Comparison of ENCODE assay signal across 29 cellular contexts in genomic region chr1:11080931-11081330, GRCh38. TPM values are rescaled to one million over a fixed set of nuclear protein-coding genes. Genes with fewer than 3 reads are reported as not detected.
DNase-seq lines count a peak whose midpoint lies in the region; ATAC-seq and TF ChIP-seq lines count a peak whose summit lies in the region.
"Had no signal": no experiment of that assay in that cellular context is flagged by ENCODE, and none has a peak within 500 bp of the region (broad histone marks: within the 10 kb centered on the region; RNA-seq: fewer than 3 reads in every experiment).

No MANE protein-coding gene starts in this region.

- H3K4me2 ChIP-seq in neuronal stem cell (ENCODE audit: insufficient read depth, low read length, poor library complexity, severe bottlenecking) = no peak overlapping the region
- H3K4me2 ChIP-seq: A549; BLaER1 treated with 17β-estradiol and CSF1 and Interleukin-3, amounts not matched to agents 10 nM and 100 nM had no signal

- no peak overlapping the region for H3K23ac ChIP-seq in neuronal stem cell (ENCODE audit: low read depth, low read length, poor library complexity)

- H3K79me1 ChIP-seq in neuronal stem cell (ENCODE audit: low read depth, low read length) = peaks cover 4% of the 10 kb centered on the region

- intact Hi-C loops in testis (cut with DNase I; ENCODE audit: low total_unique reads) = no loop called here

- H3K4me1 Mint-ChIP-seq in HFFc6 (ENCODE audit: low read depth) (peaks cover 19% of the 10 kb centered on the region), type B pancreatic cell (ENCODE audit: unreplicated experiment) (no peaks in the 10 kb centered on the region)
- H3K4me1 Mint-ChIP-seq in activated T-helper 17 cell treated with anti-CD3 and anti-CD28 coated beads, Interleukin-2, amount 50 U/mL, for 72 hours = no peaks in the 10 kb centered on the region
- H3K4me1 Mint-ChIP-seq: H9 had no signal

- H3K27ac ChIP-seq in neuronal stem cell (replicated peaks; ENCODE audit: low read length) (no peak overlapping the region), testis (no peak overlapping the region)
- H3K27ac ChIP-seq: A549; BLaER1 treated with 17β-estradiol and CSF1 and Interleukin-3, amounts not matched to agents 10 nM and 100 nM; GM23248; SK-N-MC had no signal

- H2BK5ac ChIP-seq in neuronal stem cell (ENCODE audit: low read length) = no peak overlapping the region

- H2BK15ac ChIP-seq in neuronal stem cell (ENCODE audit: low read length) = no peak overlapping the region

- H3K4me3 ChIP-seq in neuronal stem cell (ENCODE audit: low read length in 2 of 2) (no peak overlapping the region), testis (no peak overlapping the region)
- H3K4me3 ChIP-seq: A549; BLaER1 treated with 17β-estradiol and CSF1 and Interleukin-3, amounts not matched to agents 10 nM and 100 nM; GM12878; GM23248; SK-N-MC had no signal

- DNase-seq in HFFc6 = no peak
- no peak for DNase-seq in neuronal stem cell (ENCODE audit: low spot score)
- no peak for DNase-seq in type B pancreatic cell (ENCODE audit: extremely low spot score, unreplicated experiment)
- no peak for DNase-seq in COLO668 (lab: John Stamatoyannopoulos, UW; ENCODE audit: unreplicated experiment)
- DNase-seq in testis = no peak
- DNase-seq: AML-193; Caco-2; CD4-positive, alpha-beta memory T cell; EL; GDM1; H9; Karpas-422; NCI-H1092 treated with DMSO at 0.1 percent for 48 hours; NCI-H1436; NCI-H187; NCI-H2081 treated with DMSO at 0.1 percent for 48 hours; NCI-H446; NCI-H524 treated with DMSO at 0.1 percent for 48 hours; NCI-H774; SIG-M5 had no signal

- H3K27ac Mint-ChIP-seq in HFFc6 (peak overlapping the region; percentile 27; the same call in 1 of the 2 replicates), type B pancreatic cell (peak overlapping the region; percentile 52)
- peak overlapping the region; percentile 28 for H3K27ac Mint-ChIP-seq in activated T-helper 17 cell treated with anti-CD3 and anti-CD28 coated beads, Interleukin-2, amount 50 U/mL, for 72 hours
- H3K27ac Mint-ChIP-seq: H9 had no signal

- H3K9me3 Mint-ChIP-seq in HFFc6 = no peaks in the 10 kb centered on the region
- no peaks in the 10 kb centered on the region for H3K9me3 Mint-ChIP-seq in activated T-helper 17 cell treated with anti-CD3 and anti-CD28 coated beads, Interleukin-2, amount 50 U/mL, for 72 hours
- H3K9me3 Mint-ChIP-seq in type B pancreatic cell = no peaks in the 10 kb centered on the region
- H3K9me3 Mint-ChIP-seq: CD4-positive, alpha-beta memory T cell; H9 had no signal

- TF ChIP-seq POLR2A in testis (IDR thresholded peaks at IDR 0.05) = no peak

- H2AK5ac ChIP-seq in neuronal stem cell (ENCODE audit: low read depth, low read length) = no peak overlapping the region

- H4K8ac ChIP-seq in neuronal stem cell (ENCODE audit: low read depth, low read length) = no peak overlapping the region

- H4K91ac ChIP-seq in neuronal stem cell (ENCODE audit: low read depth, low read length, poor library complexity) = no peak overlapping the region

- H2BK120ac ChIP-seq in neuronal stem cell (ENCODE audit: low read depth, low read length) = no peak overlapping the region

- no peak overlapping the region for H3K14ac ChIP-seq in neuronal stem cell (ENCODE audit: low read length)

- no CpG with 5 or more reads among the region's 12 CpGs for WGBS in neuronal stem cell (ENCODE audit: extremely low coverage in 2 of 2, insufficient read length in 2 of 2, insufficient replicate concordance in 1 of 2), 2 donors
- WGBS in testis, 2 donors = 84 to 94% methylated on average over 12 of the region's 12 CpGs

- H3K9ac ChIP-seq in neuronal stem cell (ENCODE audit: low read depth, low read length, poor library complexity) = peak overlapping the region; percentile 77
- H3K9ac ChIP-seq: BLaER1 treated with 17β-estradiol and CSF1 and Interleukin-3, amounts not matched to agents 10 nM and 100 nM; GM23248 had no signal

- H3K4ac ChIP-seq in neuronal stem cell (ENCODE audit: low read length) = no peak overlapping the region

- TF ChIP-seq CTCF in HFFc6 (IDR thresholded peaks at IDR 0.05) = no peak
- no peak for TF ChIP-seq CTCF in type B pancreatic cell (conservative IDR thresholded peaks at IDR 0.05)
- no peak for TF ChIP-seq CTCF in testis (IDR thresholded peaks at IDR 0.05)

- H3K27me3 ChIP-seq in neuronal stem cell (ENCODE audit: control insufficient read depth in 3 of 3, insufficient read depth in 3 of 3, low read depth in 1 of 3, low read length in 3 of 3) (no peaks in the 10 kb centered on the region), testis (no peaks in the 10 kb centered on the region)
- H3K27me3 ChIP-seq: BLaER1 treated with 17β-estradiol and CSF1 and Interleukin-3, amounts not matched to agents 10 nM and 100 nM had no signal

- H3K4me1 ChIP-seq in neuronal stem cell (ENCODE audit: control insufficient read depth in 2 of 2, insufficient read depth in 1 of 2, low read depth in 1 of 2, low read length in 2 of 2) = no peaks in the 10 kb centered on the region
- no peaks in the 10 kb centered on the region for H3K4me1 ChIP-seq in testis
- H3K4me1 ChIP-seq: A549; BLaER1 treated with 17β-estradiol and CSF1 and Interleukin-3, amounts not matched to agents 10 nM and 100 nM; Caco-2 had no signal

- H2AFZ ChIP-seq in neuronal stem cell (ENCODE audit: low read length) = no peak overlapping the region
- H2AFZ ChIP-seq: GM23248 had no signal

- H3K27me3 Mint-ChIP-seq in HFFc6 (ENCODE audit: insufficient read depth) (no peaks in the 10 kb centered on the region), type B pancreatic cell (no peaks in the 10 kb centered on the region)
- no peaks in the 10 kb centered on the region for H3K27me3 Mint-ChIP-seq in activated T-helper 17 cell treated with anti-CD3 and anti-CD28 coated beads, Interleukin-2, amount 50 U/mL, for 72 hours
- H3K27me3 Mint-ChIP-seq: CD4-positive, alpha-beta memory T cell had no signal

- H3K36me3 ChIP-seq in neuronal stem cell (replicated peaks in 1 of 2; ENCODE audit: control insufficient read depth in 2 of 2, insufficient read depth in 2 of 2, low read length in 2 of 2) (peaks cover 42 to 71% of the 10 kb centered on the region in 2 donors), testis (ENCODE audit: low read depth, missing control alignments) (no peaks in the 10 kb centered on the region)

- no peak for ATAC-seq in activated T-helper 17 cell treated with anti-CD3 and anti-CD28 coated beads, Interleukin-2, amount 50 U/mL, for 72 hours (replicated peaks)
- ATAC-seq in GM18867 (IDR thresholded peaks at IDR 0.05; ENCODE audit: unreplicated experiment) = no peak
- ATAC-seq: A549, GM12878, HepG2 had no signal

- H3K36me3 Mint-ChIP-seq in HFFc6 (ENCODE audit: low read depth) (peaks cover 47% of the 10 kb centered on the region), type B pancreatic cell (peaks cover 27% of the 10 kb centered on the region)
- peaks cover 95% of the 10 kb centered on the region for H3K36me3 Mint-ChIP-seq in activated T-helper 17 cell treated with anti-CD3 and anti-CD28 coated beads, Interleukin-2, amount 50 U/mL, for 72 hours (ENCODE audit: low read depth)

- no peak overlapping the region for H3K4me3 Mint-ChIP-seq in HFFc6
- H3K4me3 Mint-ChIP-seq in activated T-helper 17 cell treated with anti-CD3 and anti-CD28 coated beads, Interleukin-2, amount 50 U/mL, for 72 hours = no peak overlapping the region
- no peak overlapping the region for H3K4me3 Mint-ChIP-seq in type B pancreatic cell
- H3K4me3 Mint-ChIP-seq: CD4-positive, alpha-beta memory T cell; H9 had no signal

- H3K18ac ChIP-seq in neuronal stem cell (ENCODE audit: low read length) = no peak overlapping the region

- H3K9me3 ChIP-seq in neuronal stem cell (replicated peaks in 1 of 2; ENCODE audit: control insufficient read depth in 2 of 2, insufficient read depth in 1 of 2, low read depth in 1 of 2, low read length in 2 of 2) (no peaks in the 10 kb centered on the region), testis (no peaks in the 10 kb centered on the region)
- H3K9me3 ChIP-seq: A549; BLaER1 treated with 17β-estradiol and CSF1 and Interleukin-3, amounts not matched to agents 10 nM and 100 nM; Caco-2 had no signal

- H2BK12ac ChIP-seq in neuronal stem cell (ENCODE audit: low read length) = no peak overlapping the region

RNA-seq across cellular contexts. Expression of gene EXOSC10, which starts 18.7 kb away (rescaled TPM):
- 10 to 100 TPM; 40.1 to 49.4 (median 47.5) TPM for total RNA-seq in HFFc6 (2021; fragmentation: NEBNext Ultra II Directional; extraction: Animal tissue kit (Norgen Biotek cat#: 25700))
- total RNA-seq in activated T-helper 17 cell treated with anti-CD3 and anti-CD28 coated beads, Interleukin-2, amount 50 U/mL, for 72 hours = 100 to 1,000 TPM in 1 of 2 donors, 10 to 100 TPM in 1; 69.0 to 102 TPM
- polyA plus RNA-seq in neuronal stem cell (2013, experiment 1 of 2) = 55.5 TPM
- polyA plus RNA-seq in neuronal stem cell (2013, experiment 2 of 2) = 55.9 TPM
- total RNA-seq in type B pancreatic cell (ENCODE audit: low replicate concordance) (63.5 and 81.8 TPM in 2 replicates), testis (10 to 100 TPM; 78.4 to 78.8 TPM)
- 67.5 TPM for polyA plus RNA-seq in testis (ENCODE audit: insufficient read depth, low read depth, low replicate concordance)

RNA-seq across cellular contexts. Expression of gene SRM, which starts 21.1 kb away (rescaled TPM):
- total RNA-seq in HFFc6 (2021; fragmentation: NEBNext Ultra II Directional; extraction: Animal tissue kit (Norgen Biotek cat#: 25700)) = 100 to 1,000 TPM; 262 to 308 (median 295) TPM
- total RNA-seq in activated T-helper 17 cell treated with anti-CD3 and anti-CD28 coated beads, Interleukin-2, amount 50 U/mL, for 72 hours = 100 to 1,000 TPM in 1 of 2 donors, 10 to 100 TPM in 1; 83.9 to 225 TPM
- 135 TPM for polyA plus RNA-seq in neuronal stem cell (2013, experiment 1 of 2)
- 132 TPM for polyA plus RNA-seq in neuronal stem cell (2013, experiment 2 of 2)
- total RNA-seq in type B pancreatic cell (ENCODE audit: low replicate concordance) (61.5 and 92.6 TPM in 2 replicates), testis (10 to 100 TPM; 61.4 to 78.4 TPM)
- polyA plus RNA-seq in testis (ENCODE audit: insufficient read depth, low read depth, low replicate concordance) = 57.8 TPM

RNA-seq across cellular contexts. Expression of gene MASP2, which starts 33.9 kb away (rescaled TPM):
- under 1 TPM in 1 of 6 experiments, not detected in 5; 0.12 TPM for total RNA-seq in HFFc6 (2021; fragmentation: NEBNext Ultra II Directional; extraction: Animal tissue kit (Norgen Biotek cat#: 25700))
- total RNA-seq in activated T-helper 17 cell treated with anti-CD3 and anti-CD28 coated beads, Interleukin-2, amount 50 U/mL, for 72 hours = under 1 TPM in 1 of 2 donors, not detected in 1; 0.43 TPM
- polyA plus RNA-seq in neuronal stem cell (2013, experiment 1 of 2) = 0.04 TPM
- 0.04 TPM for polyA plus RNA-seq in neuronal stem cell (2013, experiment 2 of 2)
- total RNA-seq in type B pancreatic cell (ENCODE audit: low replicate concordance) = 0.29 and 0.34 TPM in 2 replicates
- under 1 TPM; 0.31 TPM for total RNA-seq in testis
- not detected for polyA plus RNA-seq in testis (ENCODE audit: insufficient read depth, low read depth, low replicate concordance)
- total RNA-seq: CD4-positive, alpha-beta memory T cell; GM23248; HT1080 had no signal
